In genomic region chr1:231629132-231629531, GRCh38 we compare ENCODE assay signal across 10 cellular contexts. TPM values are rescaled to one million over a fixed set of nuclear protein-coding genes. Genes with fewer than 3 reads are reported as not detected.
DNase-seq lines count a peak whose midpoint lies in the region; ATAC-seq, FAIRE-seq and TF ChIP-seq lines count a peak whose summit lies in the region.
"Had no signal": no experiment of that assay in that cellular context is flagged by ENCODE, and none has a peak within 500 bp of the region (broad histone marks: within the 10 kb centered on the region; RNA-seq: fewer than 3 reads in every experiment).

No MANE protein-coding gene starts in this region.

- H2AK5ac ChIP-seq in neuronal stem cell (ENCODE audit: low read depth, low read length): no peak overlapping the region

- no peak overlapping the region for H2BK5ac ChIP-seq in neuronal stem cell (ENCODE audit: low read length)

- no peaks in the 10 kb centered on the region for H3K36me3 ChIP-seq in CD4-positive, alpha-beta memory T cell (ENCODE audit: insufficient read depth, low read length)
- H3K36me3 ChIP-seq in K562 (ENCODE audit: control insufficient read depth, insufficient read depth, low read length) (no peaks in the 10 kb centered on the region), mucosa of descending colon (ENCODE audit: low read depth) (no peaks in the 10 kb centered on the region), neuronal stem cell (replicated peaks in 1 of 2; ENCODE audit: control insufficient read depth in 2 of 2, insufficient read depth in 2 of 2, low read length in 2 of 2) (no peaks in the 10 kb centered on the region)

- H3K4me1 Mint-ChIP-seq in CD4-positive, alpha-beta memory T cell: peaks cover 27 to 56% (median 39%) of the 10 kb centered on the region in 4 donors

- H3K27ac ChIP-seq in CD4-positive, alpha-beta memory T cell (ENCODE audit: low read depth, low read length): no peak overlapping the region
- H3K27ac ChIP-seq in K562 (ENCODE audit: extremely low read depth, low read depth, low read length) (no peak overlapping the region), neuronal stem cell (replicated peaks; ENCODE audit: low read length) (no peak overlapping the region)

- WGBS in K562 (ENCODE audit: insufficient coverage, low coverage, missing lambda C conversion rate): 2% methylated on average over 6 of the region's 6 CpGs
- WGBS in neuronal stem cell (ENCODE audit: extremely low coverage in 2 of 2, insufficient read length in 2 of 2, insufficient replicate concordance in 1 of 2), 2 donors: no CpG with 5 or more reads among the region's 6 CpGs

- no peak for FAIRE-seq in K562 (lab: Jason Lieb, UNC)

- H3K4me3 ChIP-seq in CD4-positive, alpha-beta memory T cell (ENCODE audit: low read length in 2 of 2): no peak overlapping the region
- H3K4me3 ChIP-seq in K562: no peak overlapping the region
- H3K4me3 ChIP-seq in mucosa of descending colon: no peak overlapping the region
- no peak overlapping the region for H3K4me3 ChIP-seq in neuronal stem cell (ENCODE audit: low read length in 2 of 2)

- H3K4me2 ChIP-seq in K562 (ENCODE audit: insufficient read depth, low read length) (no peak overlapping the region), neuronal stem cell (ENCODE audit: insufficient read depth, low read length, poor library complexity, severe bottlenecking) (no peak overlapping the region)

- no peak overlapping the region for H4K8ac ChIP-seq in neuronal stem cell (ENCODE audit: low read depth, low read length)

- H3K79me2 ChIP-seq in K562 (ENCODE audit: control insufficient read depth, insufficient read depth, low read length): no peaks in the 10 kb centered on the region

- H3K9me1 ChIP-seq in K562 (ENCODE audit: control insufficient read depth, insufficient read depth, low read length): no peaks in the 10 kb centered on the region

- peak in 3 of 5 donors; percentile 21 to 56 (median 27) for DNase-seq in CD4-positive, alpha-beta memory T cell
- peak; percentile 20 for DNase-seq in M059J (ENCODE audit: low read depth)
- DNase-seq in K562 (ENCODE audit: extremely low read depth in 1 of 4, low spot score in 3 of 4): peak in 2 of 4 experiments; percentile 27 to 31
- DNase-seq in mucosa of descending colon: peak; percentile 60 to 63 (median 62)
- no peak for DNase-seq in T1000 (lab: John Stamatoyannopoulos, UW)
- no peak for DNase-seq in neuronal stem cell (ENCODE audit: low spot score)
- DNase-seq: activated B cell treated with CpG ODN at 0.5 μM for 24 hours had no signal

- in situ Hi-C loops in K562 (cut with MboI): no loop called here

- H2BK12ac ChIP-seq in neuronal stem cell (ENCODE audit: low read length): no peak overlapping the region

- no peaks in the 10 kb centered on the region for H4K20me1 ChIP-seq in K562 (replicated peaks; ENCODE audit: control insufficient read depth, insufficient read depth, low read length)

- H2AFZ ChIP-seq in K562 (ENCODE audit: low read depth, low read length) (no peak overlapping the region), neuronal stem cell (ENCODE audit: low read length) (no peak overlapping the region)

- TF ChIP-seq CTCF in K562 (IDR thresholded peaks at IDR 0.05 in 2 of 3, conservative IDR thresholded peaks at IDR 0.05 in 1 of 3; ENCODE audit: insufficient read depth in 2 of 3, low read depth in 1 of 3, low read length in 3 of 3): no peak
- no peak for TF ChIP-seq CTCF in mucosa of descending colon (IDR thresholded peaks at IDR 0.05)

- ATAC-seq in K562: peak; percentile 56; the same call in 2 of the 3 replicates
- ATAC-seq in mucosa of descending colon: peak; percentile 50
- ATAC-seq in HG02870 (IDR thresholded peaks at IDR 0.05; ENCODE audit: unreplicated experiment): no peak
- no peak for ATAC-seq in GM21529 (IDR thresholded peaks at IDR 0.05; ENCODE audit: unreplicated experiment)

- BruUV-seq in K562 (replicated peaks; lab: Mats Ljungman, UMichigan): no TSS peak

- no peaks in the 10 kb centered on the region for H3K9me3 ChIP-seq in CD4-positive, alpha-beta memory T cell (ENCODE audit: control insufficient read depth in 1 of 2, low read length in 2 of 2)
- H3K9me3 ChIP-seq in K562 (replicated peaks; ENCODE audit: control insufficient read depth, insufficient read depth, low read depth, low read length) (no peaks in the 10 kb centered on the region), mucosa of descending colon (no peaks in the 10 kb centered on the region), neuronal stem cell (replicated peaks in 1 of 2; ENCODE audit: control insufficient read depth in 2 of 2, insufficient read depth in 1 of 2, low read depth in 1 of 2, low read length in 2 of 2) (no peaks in the 10 kb centered on the region)

- no peak overlapping the region for H3K18ac ChIP-seq in neuronal stem cell (ENCODE audit: low read length)

- peaks cover 0 to 2% of the 10 kb centered on the region in 2 donors for H3K27me3 Mint-ChIP-seq in CD4-positive, alpha-beta memory T cell
- H3K27me3 Mint-ChIP-seq: activated B cell treated with CpG ODN at 0.5 μM for 24 hours, brain had no signal

- H3K4ac ChIP-seq in neuronal stem cell (ENCODE audit: low read length): no peak overlapping the region

- intact Hi-C loops in CD4-positive, alpha-beta memory T cell (cut with micrococcal nuclease): loop anchor here (5.0 kb wide), 1 partner anchor 998 kb away; no protein-coding TSS in a partner anchor
- intact Hi-C loops in K562 (cut with micrococcal nuclease): no loop called here
- intact Hi-C loops in mucosa of descending colon (cut with DNase I, micrococcal nuclease): no loop called here

- TF ChIP-seq POLR2A in K562 (conservative IDR thresholded peaks at IDR 0.05): no peak

- no peak overlapping the region for H2BK120ac ChIP-seq in neuronal stem cell (ENCODE audit: low read depth, low read length)

- H3K9ac ChIP-seq in K562 (ENCODE audit: insufficient read depth in 1 of 2, low read depth in 2 of 2, low read length in 2 of 2) (no peak overlapping the region), neuronal stem cell (ENCODE audit: low read depth, low read length, poor library complexity) (no peak overlapping the region)

- no peak overlapping the region for H3K23ac ChIP-seq in neuronal stem cell (ENCODE audit: low read depth, low read length, poor library complexity)

- no peak for TF ChIP-seq EP300 in K562 (IDR thresholded peaks at IDR 0.05; ENCODE audit: low read length)

- H3K4me1 ChIP-seq in CD4-positive, alpha-beta memory T cell (ENCODE audit: insufficient read depth, low read length): peaks cover 32% of the 10 kb centered on the region
- H3K4me1 ChIP-seq in K562 (replicated peaks in 1 of 2; ENCODE audit: control insufficient read depth in 2 of 2, insufficient read depth in 2 of 2, low read length in 2 of 2) (peaks cover 0 to 11% of the 10 kb centered on the region in 2 experiments; a peak in 3 of 5 replicates), mucosa of descending colon (ENCODE audit: low read depth) (peaks cover 8% of the 10 kb centered on the region), neuronal stem cell (ENCODE audit: control insufficient read depth in 2 of 2, insufficient read depth in 1 of 2, low read depth in 1 of 2, low read length in 2 of 2) (peaks cover 8 to 13% of the 10 kb centered on the region in 2 donors)

- peak overlapping the region in 6 of 7 donors; percentile 5 to 98 (median 65) for H3K27ac Mint-ChIP-seq in CD4-positive, alpha-beta memory T cell
- H3K27ac Mint-ChIP-seq: activated B cell treated with CpG ODN at 0.5 μM for 24 hours had no signal

- peak overlapping the region; percentile 27 to 97 (median 64) for H3K4me3 Mint-ChIP-seq in CD4-positive, alpha-beta memory T cell
- H3K4me3 Mint-ChIP-seq: activated B cell treated with CpG ODN at 0.5 μM for 24 hours had no signal

- peaks cover 0 to 16% of the 10 kb centered on the region in 2 donors for H3K36me3 Mint-ChIP-seq in CD4-positive, alpha-beta memory T cell
- H3K36me3 Mint-ChIP-seq: brain had no signal

- H3K9me3 Mint-ChIP-seq in CD4-positive, alpha-beta memory T cell: no peaks in the 10 kb centered on the region
- H3K9me3 Mint-ChIP-seq: activated B cell treated with CpG ODN at 0.5 μM for 24 hours had no signal

- no peak for TF ChIP-seq RAD21 in K562 (CRISPR knock-in tag; conservative IDR thresholded peaks at IDR 0.05 in 1 of 2, IDR thresholded peaks at IDR 0.05 in 1 of 2)

- CTCF ChIA-PET in CD4-positive, alpha-beta memory T cell (lab: Charles Lee; ENCODE audit: partially characterized antibody): interaction anchor here (1.1 to 1.3 kb wide), 4 partner anchors 15 to 45 kb away, joined by 3 to 5 read pairs (median 3); no protein-coding TSS in a partner anchor
- CTCF ChIA-PET in K562 (lab: Yijun Ruan, JAX; ENCODE audit: low intra/inter-chr PET ratio): no interaction called here

- H3K79me1 ChIP-seq in neuronal stem cell (ENCODE audit: low read depth, low read length): no peaks in the 10 kb centered on the region

- H3K14ac ChIP-seq in neuronal stem cell (ENCODE audit: low read length): no peak overlapping the region

- POLR2A ChIA-PET in CD4-positive, alpha-beta memory T cell (lab: Charles Lee; ENCODE audit: partially characterized antibody): interaction anchor here (1.1 kb wide), 2 partner anchors 16 to 27 kb away, joined by 3 to 4 read pairs; no protein-coding TSS in a partner anchor
- POLR2A ChIA-PET in K562 (lab: Yijun Ruan, JAX): no interaction called here

- H4K91ac ChIP-seq in neuronal stem cell (ENCODE audit: low read depth, low read length, poor library complexity): no peak overlapping the region

- H3K27me3 ChIP-seq in CD4-positive, alpha-beta memory T cell (ENCODE audit: insufficient read depth, low read length): no peaks in the 10 kb centered on the region
- H3K27me3 ChIP-seq in K562 (ENCODE audit: control insufficient read depth in 2 of 2, insufficient read depth in 2 of 2, low read length in 2 of 2) (peaks cover 30 to 39% of the 10 kb centered on the region in 2 experiments), neuronal stem cell (ENCODE audit: control insufficient read depth in 3 of 3, insufficient read depth in 3 of 3, low read depth in 1 of 3, low read length in 3 of 3) (peaks cover 0 to 10% (median 0%) of the 10 kb centered on the region in 3 experiments)

- no peak overlapping the region for H2BK15ac ChIP-seq in neuronal stem cell (ENCODE audit: low read length)

RNA-seq across cellular contexts. Expression of gene DISC1, which starts 2.5 kb away (rescaled TPM):
- 10 to 100 TPM; 15.5 to 18.0 TPM for total RNA-seq in CD4-positive, alpha-beta memory T cell
- polyA plus RNA-seq in CD4-positive, alpha-beta memory T cell: 1 to 10 TPM; 1.9 to 4.5 TPM
- 3.9 and 5.8 TPM in 2 replicates for total RNA-seq in M059J (2014; rRNA removed; shearing (Covaris generic))
- 0.37 and 0.74 TPM in 2 replicates for total RNA-seq in K562 (2011; cell fraction: chromatin; rRNA removed; ENCODE audit: low replicate concordance)
- total RNA-seq in K562 (2011; cell fraction: nucleolus; rRNA removed): 0.17 and 0.26 TPM in 2 replicates
- 0.15 and 0.31 TPM in 2 replicates for total RNA-seq in K562 (2011; cell fraction: nucleoplasm; rRNA removed)
- total RNA-seq in K562 (2014; rRNA removed) (0.04 and 0.09 TPM in 2 replicates), K562 (2014; rRNA removed; fragmentation: Illumina TruSeq; extraction: Trizol) (0.10 and 0.11 TPM in 2 replicates), K562 (2015; rRNA removed; fragmentation: Illumina TruSeq; extraction: Trizol) (0.07 and 0.08 TPM in 2 replicates), K562 (2021) (0.09 and 0.16 TPM in 2 replicates), mucosa of descending colon (10 to 100 TPM in 1 of 3 donors, 1 to 10 TPM in 2; 4.8 to 11.3 (median 8.9) TPM)
- polyA plus RNA-seq in K562 (2011; rRNA removed) (0.08 TPM in 2 replicates), K562 (2014; fragmentation: Illumina TruSeq; extraction: Trizol) (0.01 and 0.03 TPM in 2 replicates), K562 (2014; fragmentation: Nextera tagmentation; extraction: Ambion mirVana) (under 1 TPM in 1 of 2 experiments, not detected in 1; 0.01 TPM), K562 (2014; rRNA removed) (0.03 TPM in 1 of 2 replicates, not detected in the other)
- polyA plus RNA-seq in K562 (2011; cell fraction: cytosol; rRNA removed): 0.04 TPM in 1 of 2 replicates, not detected in the other
- polyA plus RNA-seq in K562 (2011; cell fraction: nucleus; rRNA removed): 0.10 and 0.33 TPM in 2 replicates
- 0.05 and 0.33 TPM in 2 replicates for polyA plus RNA-seq in K562 (2012)
- polyA minus RNA-seq in K562 (2011; rRNA and poly(A)+ RNA removed): 0.18 TPM in 2 replicates
- polyA minus RNA-seq in K562 (2011; cell fraction: cytosol; rRNA and poly(A)+ RNA removed): not detected in 2 replicates
- 0.27 and 1.00 TPM in 2 replicates for polyA minus RNA-seq in K562 (2011; cell fraction: nucleus; rRNA and poly(A)+ RNA removed)
- 0.57 TPM for polyA plus RNA-seq in neuronal stem cell (2013, experiment 1 of 2)
- polyA plus RNA-seq in neuronal stem cell (2013, experiment 2 of 2): 0.71 TPM

Comparison
In these comparisons a context has a peak if more than half of its experiments do, and no peak if none do; other contexts are left out.
1. DNase-seq: peak in CD4-positive, alpha-beta memory T cell (3 of 5), M059J (single experiment) and mucosa of descending colon (3 of 3); none in T1000 (single experiment) and neuronal stem cell (single experiment).
2. ATAC-seq: peak in K562 (single experiment) and mucosa of descending colon (single experiment); none in HG02870 (single experiment) and GM21529 (single experiment).